ENCODE assay signal across 18 cellular contexts in genomic region chr6:146864885-146865284, GRCh38.
DNase-seq lines count a peak whose midpoint lies in the region; ATAC-seq and TF ChIP-seq lines count a peak whose summit lies in the region.
"Had no signal": no experiment of that assay in that cellular context is flagged by ENCODE, and none has a peak within 500 bp of the region (broad histone marks: within the 10 kb centered on the region; RNA-seq: fewer than 3 reads in every experiment).

No MANE protein-coding gene starts in this region.

- no peak overlapping the region for H3K4ac ChIP-seq in trophoblast cell (ENCODE audit: low read depth, low read length)

- in situ Hi-C loops in Panc1 (cut with HindIII; ENCODE audit: low pct_unique_long_range_greater_than_20kb, low sequenced_read_pairs): no loop called here

- no peak overlapping the region for H3K9ac ChIP-seq in trophoblast cell (ENCODE audit: low read length)
- H3K9ac ChIP-seq: BLaER1 treated with 17β-estradiol and CSF1 and Interleukin-3, amounts not matched to agents 10 nM and 100 nM had no signal

- DNase-seq in Panc1 (ENCODE audit: low read depth, low spot score) (no peak), trophoblast cell (no peak), testis (peak; percentile 17), uterus (no peak), NCI-H526 (lab: John Stamatoyannopoulos, UW) (no peak)
- DNase-seq: AML-193; Caco-2; Calu3; CD4-positive, alpha-beta T cell; CD8-positive, alpha-beta T cell; DMS79 treated with DMSO at 0.1 percent for 48 hours; GF-D8 had no signal

- H3K79me1 ChIP-seq in trophoblast cell (ENCODE audit: low read length): peaks cover 1% of the 10 kb centered on the region

- H3K23ac ChIP-seq in trophoblast cell (ENCODE audit: low read length): no peak overlapping the region

- H3K36me3 ChIP-seq in Panc1 (ENCODE audit: control insufficient read depth, insufficient read depth, low read length): no peaks in the 10 kb centered on the region
- no peaks in the 10 kb centered on the region for H3K36me3 ChIP-seq in esophagus (ENCODE audit: control insufficient read depth in 2 of 2, insufficient read depth in 2 of 2, low read length in 1 of 2)
- H3K36me3 ChIP-seq in trophoblast cell (ENCODE audit: control insufficient read depth in 1 of 2, insufficient read depth in 2 of 2, low read length in 2 of 2): no peaks in the 10 kb centered on the region
- H3K36me3 ChIP-seq in testis (ENCODE audit: low read depth, missing control alignments): no peaks in the 10 kb centered on the region
- H3K36me3 ChIP-seq in uterus: no peaks in the 10 kb centered on the region
- H3K36me3 ChIP-seq: BLaER1 treated with 17β-estradiol and CSF1 and Interleukin-3, amounts not matched to agents 10 nM and 100 nM had no signal

- peak overlapping the region; percentile 27 for H2BK120ac ChIP-seq in trophoblast cell (ENCODE audit: insufficient read depth, low read length, poor library complexity)

- no peaks in the 10 kb centered on the region for H3K79me2 ChIP-seq in trophoblast cell (ENCODE audit: control insufficient read depth, insufficient read depth, low read length, poor library complexity)

- H3K18ac ChIP-seq in trophoblast cell (ENCODE audit: low read length): no peak overlapping the region

- H3K4me3 ChIP-seq in Panc1 (ENCODE audit: low read depth in 2 of 2, low read length in 2 of 2) (no peak overlapping the region), esophagus (ENCODE audit: low read depth in 1 of 2, low read length in 2 of 2) (no peak overlapping the region), trophoblast cell (ENCODE audit: low read depth, low read length) (no peak overlapping the region), testis (no peak overlapping the region), uterus (no peak overlapping the region)
- H3K4me3 ChIP-seq: A549; BLaER1 treated with 17β-estradiol and CSF1 and Interleukin-3, amounts not matched to agents 10 nM and 100 nM had no signal

- H3K9me3 ChIP-seq in Panc1 (ENCODE audit: control insufficient read depth, insufficient read depth, low read depth, low read length) (no peaks in the 10 kb centered on the region), esophagus (ENCODE audit: control insufficient read depth in 2 of 2, insufficient read depth in 1 of 2, low read depth in 1 of 2, low read length in 1 of 2) (no peaks in the 10 kb centered on the region), trophoblast cell (ENCODE audit: insufficient read depth, low read depth, low read length) (no peaks in the 10 kb centered on the region), testis (no peaks in the 10 kb centered on the region), uterus (no peaks in the 10 kb centered on the region)
- H3K9me3 ChIP-seq: A549; BLaER1 treated with 17β-estradiol and CSF1 and Interleukin-3, amounts not matched to agents 10 nM and 100 nM; Caco-2 had no signal

- no peak for TF ChIP-seq POLR2A in testis (IDR thresholded peaks at IDR 0.05)
- TF ChIP-seq POLR2A in uterus (IDR thresholded peaks at IDR 0.05): no peak

- H4K12ac ChIP-seq in trophoblast cell (ENCODE audit: low read depth, low read length): no peak overlapping the region

- no peak for ATAC-seq in Panc1
- ATAC-seq in GM19397 (IDR thresholded peaks at IDR 0.05; ENCODE audit: unreplicated experiment): no peak
- ATAC-seq: A549; CD8-positive, alpha-beta T cell had no signal

- H3K27me3 ChIP-seq in Panc1 (ENCODE audit: control insufficient read depth, insufficient read depth, low read length): no peaks in the 10 kb centered on the region
- H3K27me3 ChIP-seq in esophagus (ENCODE audit: control insufficient read depth in 1 of 2, insufficient read depth in 2 of 2, low read length in 2 of 2): no peaks in the 10 kb centered on the region
- H3K27me3 ChIP-seq in trophoblast cell (ENCODE audit: insufficient read depth, low read length): no peaks in the 10 kb centered on the region
- no peaks in the 10 kb centered on the region for H3K27me3 ChIP-seq in testis
- H3K27me3 ChIP-seq in uterus: no peaks in the 10 kb centered on the region
- H3K27me3 ChIP-seq: BLaER1 treated with 17β-estradiol and CSF1 and Interleukin-3, amounts not matched to agents 10 nM and 100 nM had no signal

- BruUV-seq in Panc1 (replicated peaks; lab: Mats Ljungman, UMichigan): no TSS peak

- H3K14ac ChIP-seq in trophoblast cell (ENCODE audit: low read length): no peak overlapping the region

- POLR2A ChIA-PET in Panc1 (lab: Charles Lee): no interaction called here

- no peak overlapping the region for H2AK5ac ChIP-seq in trophoblast cell (ENCODE audit: low read length)

- TF ChIP-seq CTCF in Panc1 (IDR thresholded peaks at IDR 0.05): no peak
- TF ChIP-seq CTCF in testis (IDR thresholded peaks at IDR 0.05): no peak
- TF ChIP-seq CTCF in uterus (IDR thresholded peaks at IDR 0.05): no peak

- no peak overlapping the region for H2BK5ac ChIP-seq in trophoblast cell (ENCODE audit: low read depth, low read length, poor library complexity)

- peak overlapping the region; percentile 31 for H4K91ac ChIP-seq in trophoblast cell (ENCODE audit: low read depth, low read length)

- no peak overlapping the region for H3K4me2 ChIP-seq in trophoblast cell (ENCODE audit: low read length)
- H3K4me2 ChIP-seq: A549; BLaER1 treated with 17β-estradiol and CSF1 and Interleukin-3, amounts not matched to agents 10 nM and 100 nM had no signal

- H3K4me1 ChIP-seq in Panc1 (ENCODE audit: control insufficient read depth, insufficient read depth, low read length): 0 out of 2 replicates have a peak, but pooled peaks cover 6% of the 10 kb centered on the region
- H3K4me1 ChIP-seq in esophagus (ENCODE audit: control insufficient read depth in 2 of 2, insufficient read depth in 2 of 2, low read length in 1 of 2): no peaks in the 10 kb centered on the region
- peaks cover 8 to 13% of the 10 kb centered on the region in 2 experiments for H3K4me1 ChIP-seq in trophoblast cell (ENCODE audit: control insufficient read depth in 1 of 2, insufficient read depth in 2 of 2, low read length in 2 of 2)
- H3K4me1 ChIP-seq in testis: no peaks in the 10 kb centered on the region
- no peaks in the 10 kb centered on the region for H3K4me1 ChIP-seq in uterus
- H3K4me1 ChIP-seq: A549, Caco-2 had no signal

- peak overlapping the region; percentile 52 for H2BK12ac ChIP-seq in trophoblast cell (ENCODE audit: low read length)

- intact Hi-C loops in Panc1 (cut with micrococcal nuclease; ENCODE audit: unreplicated experiment): no loop called here
- intact Hi-C loops in testis (cut with DNase I; ENCODE audit: low total_unique reads): no loop called here
- intact Hi-C loops in uterus (cut with DNase I; ENCODE audit: low total_unique reads): no loop called here

- H3K27ac ChIP-seq in Panc1 (ENCODE audit: low read length): peak overlapping the region; percentile 40; the same call in 1 of the 2 replicates
- peak overlapping the region; percentile 42 to 73 for H3K27ac ChIP-seq in esophagus (ENCODE audit: low read depth in 2 of 2, low read length in 1 of 2)
- no peak overlapping the region for H3K27ac ChIP-seq in trophoblast cell (ENCODE audit: low read depth, low read length)
- H3K27ac ChIP-seq in testis: no peak overlapping the region
- H3K27ac ChIP-seq in uterus: no peak overlapping the region
- H3K27ac ChIP-seq: 22Rv1; A549; BLaER1 treated with 17β-estradiol and CSF1 and Interleukin-3, amounts not matched to agents 10 nM and 100 nM; C4-2B had no signal

- H2AFZ ChIP-seq in trophoblast cell (ENCODE audit: insufficient read depth, low read length, poor library complexity): no peak overlapping the region

- 78 to 86% methylated on average over 2 of the region's 2 CpGs for WGBS in esophagus, 2 donors
- WGBS in trophoblast cell (ENCODE audit: extremely low coverage, insufficient coverage, insufficient read length): no CpG with 5 or more reads among the region's 2 CpGs
- WGBS in testis, 2 donors: 40 to 66% methylated on average over 2 of the region's 2 CpGs

- CTCF ChIA-PET in Panc1 (lab: Charles Lee): no interaction called here

- H4K8ac ChIP-seq in trophoblast cell (ENCODE audit: low read depth, low read length): no peak overlapping the region

Comparison
In these comparisons a context has a peak if more than half of its experiments do, and no peak if none do; other contexts are left out.
1. H3K27ac ChIP-seq: peak in Panc1 (single experiment) and esophagus (2 of 2); none in trophoblast cell (single experiment), testis (0 of 2) and uterus (0 of 2).